Comparison of ENCODE assay signal across 15 cellular contexts in genomic region chr12:26188641-26189040, GRCh38. TPM values are rescaled to one million over a fixed set of nuclear protein-coding genes. Genes with fewer than 3 reads are reported as not detected.
"Had no signal": no experiment of that assay in that cellular context is flagged by ENCODE, and none has a peak within 500 bp of the region (broad histone marks: within the 10 kb centered on the region; RNA-seq: fewer than 3 reads in every experiment).

No MANE protein-coding gene starts in this region.

- H3K4me2 ChIP-seq: neural progenitor cell had no signal

- H3K9ac ChIP-seq: neural progenitor cell had no signal

- H3K36me3 Mint-ChIP-seq: activated naive CD4-positive, alpha-beta T cell treated with anti-CD3 and anti-CD28 coated beads, Interleukin-2, amount 50 U/mL, for 72 hours; neural progenitor cell had no signal

- H3K36me3 ChIP-seq: gastroesophageal sphincter, neural progenitor cell, ovary, stomach, thoracic aorta had no signal

- ATAC-seq: gastroesophageal sphincter, T-helper 17 cell had no signal

- FAIRE-seq: kidney, urothelium cell line had no signal

- H3K4me3 ChIP-seq: gastroesophageal sphincter, neural progenitor cell, ovary, stomach, thoracic aorta had no signal

- H3K27ac Mint-ChIP-seq: activated B cell treated with CpG ODN at 0.5 μM for 24 hours; activated naive CD4-positive, alpha-beta T cell treated with anti-CD3 and anti-CD28 coated beads, Interleukin-2, amount 50 U/mL, for 72 hours; neural progenitor cell; T-helper 17 cell had no signal

- H3K4me1 ChIP-seq: neural progenitor cell, stomach had no signal

- H3K9me3 ChIP-seq: gastroesophageal sphincter, ovary, stomach, thoracic aorta had no signal

- DNase-seq: activated B cell treated with CpG ODN at 0.5 μM for 24 hours; activated CD4-positive, alpha-beta T cell treated with anti-CD3 and anti-CD28 coated beads, Interleukin-2, amount 50 U/mL, for 1 hour; activated effector memory CD4-positive, alpha-beta T cell treated with Interleukin-2 at 50 U/mL for 16 hours; activated T-cell treated with anti-CD3 and anti-CD28 coated beads for 4 hours; amygdala; kidney; ovary; stomach; T-helper 17 cell had no signal

- H3K27me3 Mint-ChIP-seq: activated B cell treated with CpG ODN at 0.5 μM for 24 hours had no signal

- H3K27ac ChIP-seq: gastroesophageal sphincter, neural progenitor cell, ovary, stomach, thoracic aorta had no signal

- H3K4me1 Mint-ChIP-seq: neural progenitor cell, T-helper 17 cell had no signal

- H3K27me3 ChIP-seq: gastroesophageal sphincter, ovary had no signal

- H3K9me3 Mint-ChIP-seq: activated B cell treated with CpG ODN at 0.5 μM for 24 hours; activated naive CD4-positive, alpha-beta T cell treated with anti-CD3 and anti-CD28 coated beads, Interleukin-2, amount 50 U/mL, for 72 hours; neural progenitor cell had no signal

- H2AFZ ChIP-seq: neural progenitor cell had no signal

- H3K4me3 Mint-ChIP-seq: activated B cell treated with CpG ODN at 0.5 μM for 24 hours, neural progenitor cell, T-helper 17 cell had no signal

RNA-seq across cellular contexts. Expression of gene SSPN, which starts 6.7 kb away (rescaled TPM):
- total RNA-seq: activated CD8-positive, alpha-beta memory T cell treated with anti-CD3 and anti-CD28 coated beads for 36 hours; activated naive CD4-positive, alpha-beta T cell treated with anti-CD3 and anti-CD28 coated beads, Interleukin-2, amount 50 U/mL, for 72 hours had no signal
